In the genomic region with DNA sequence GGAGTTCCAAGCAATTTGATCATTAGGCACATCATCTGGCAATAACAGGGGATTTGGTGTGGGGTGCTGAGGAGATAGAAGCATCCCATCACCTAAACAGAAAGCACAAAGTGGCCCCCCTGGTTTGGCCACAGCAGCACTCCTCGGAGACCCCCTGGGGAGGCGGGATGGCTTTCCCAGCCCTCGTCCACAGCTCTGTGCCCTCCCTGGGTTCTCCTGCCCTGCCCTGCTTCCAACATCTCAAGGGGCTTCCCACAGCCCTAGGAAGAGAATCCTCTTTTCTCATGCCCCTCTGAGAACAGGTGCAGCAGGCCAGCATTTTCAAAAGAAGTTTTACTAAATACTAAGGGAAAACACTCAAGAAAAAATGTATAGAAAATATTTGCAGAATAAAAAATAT, we compare ENCODE assay signal across 23 cellular contexts. TPM values are rescaled to one million over a fixed set of nuclear protein-coding genes. Genes with fewer than 3 reads are reported as not detected.
A peak's percentile ranks its signal among the peaks of the same experiment; 100 is the strongest.
DNase-seq lines count a peak whose midpoint lies in the region; ATAC-seq, FAIRE-seq and TF ChIP-seq lines count a peak whose summit lies in the region.
"Had no signal": no experiment of that assay in that cellular context is flagged by ENCODE, and none has a peak within 500 bp of the region (broad histone marks: within the 10 kb centered on the region; RNA-seq: fewer than 3 reads in every experiment).

No MANE protein-coding gene starts in this region.

- no peak for ATAC-seq in Right ventricle myocardium inferior
- no peak for ATAC-seq in heart left ventricle
- ATAC-seq in T-cell (replicated peaks in 1 of 4), result no peak
- ATAC-seq in stimulated activated effector memory CD8-positive, alpha-beta T cell treated with anti-CD3 and anti-CD28 coated beads, Interleukin-12 subunit alpha, Interleukin-12 subunit beta, amount 100 ng/mL, for 72 hours, result no peak

- peaks cover 12 to 23% (median 22%) of the 10 kb centered on the region in 3 donors for H3K4me1 Mint-ChIP-seq in T-cell
- H3K4me1 Mint-ChIP-seq in stimulated activated effector memory CD8-positive, alpha-beta T cell treated with anti-CD3 and anti-CD28 coated beads, Interleukin-12 subunit alpha, Interleukin-12 subunit beta, amount 100 ng/mL, for 72 hours, result peaks cover 22% of the 10 kb centered on the region
- H3K4me1 Mint-ChIP-seq in mesothelial cell of epicardium, result peaks cover 6% of the 10 kb centered on the region

- H3K27ac Mint-ChIP-seq in T-cell (no peak overlapping the region), mesothelial cell of epicardium (no peak overlapping the region)
- peak overlapping the region; percentile 63 for H3K27ac Mint-ChIP-seq in stimulated activated effector memory CD8-positive, alpha-beta T cell treated with anti-CD3 and anti-CD28 coated beads, Interleukin-12 subunit alpha, Interleukin-12 subunit beta, amount 100 ng/mL, for 72 hours

- H3K9me3 Mint-ChIP-seq in T-cell, result no peaks in the 10 kb centered on the region
- no peaks in the 10 kb centered on the region for H3K9me3 Mint-ChIP-seq in stimulated activated effector memory CD8-positive, alpha-beta T cell treated with anti-CD3 and anti-CD28 coated beads, Interleukin-12 subunit alpha, Interleukin-12 subunit beta, amount 100 ng/mL, for 72 hours
- no peaks in the 10 kb centered on the region for H3K9me3 Mint-ChIP-seq in mesothelial cell of epicardium

- H3K4me1 ChIP-seq in heart left ventricle (peaks cover 0 to 15% (median 3%) of the 10 kb centered on the region in 12 donors), kidney (ENCODE audit: control insufficient read depth in 1 of 2, insufficient read depth in 1 of 2, low read depth in 1 of 2, low read length in 2 of 2) (peaks cover 0 to 6% of the 10 kb centered on the region in 2 donors)
- H3K4me1 ChIP-seq: BE2C, Caco-2 had no signal

- H3K4me3 ChIP-seq in heart left ventricle (no peak overlapping the region), kidney (ENCODE audit: low read length in 2 of 2) (no peak overlapping the region), lower leg skin (ENCODE audit: low read depth, poor library complexity, severe bottlenecking) (no peak overlapping the region)
- H3K4me3 ChIP-seq: Peyer's patch had no signal

- no peak overlapping the region for H3K27ac ChIP-seq in heart left ventricle
- no peak overlapping the region for H3K27ac ChIP-seq in kidney (ENCODE audit: low read depth in 2 of 2, low read length in 2 of 2)
- H3K27ac ChIP-seq: Peyer's patch had no signal

- no peak for TF ChIP-seq CTCF in heart left ventricle (IDR thresholded peaks at IDR 0.05)
- TF ChIP-seq CTCF in kidney (IDR thresholded peaks at IDR 0.05; ENCODE audit: borderline replicate concordance, extremely low read depth, insufficient read depth), result no peak
- TF ChIP-seq CTCF in mesothelial cell of epicardium (IDR thresholded peaks at IDR 0.05; ENCODE audit: unreplicated experiment), result no peak
- no peak for TF ChIP-seq CTCF in lower leg skin (IDR thresholded peaks at IDR 0.05)

- no peaks in the 10 kb centered on the region for H3K27me3 Mint-ChIP-seq in T-cell
- no peaks in the 10 kb centered on the region for H3K27me3 Mint-ChIP-seq in mesothelial cell of epicardium (ENCODE audit: low read depth)

- CTCF ChIA-PET in T-cell (lab: Charles Lee), result no interaction called here

- H3K4me3 Mint-ChIP-seq in T-cell (peak overlapping the region in 2 of 3 donors; percentile 22 to 43), mesothelial cell of epicardium (no peak overlapping the region)
- H3K4me3 Mint-ChIP-seq in stimulated activated effector memory CD8-positive, alpha-beta T cell treated with anti-CD3 and anti-CD28 coated beads, Interleukin-12 subunit alpha, Interleukin-12 subunit beta, amount 100 ng/mL, for 72 hours, result no peak overlapping the region

- no peaks in the 10 kb centered on the region for H3K36me3 ChIP-seq in heart left ventricle
- H3K36me3 ChIP-seq in kidney (ENCODE audit: control insufficient read depth in 1 of 2, insufficient read depth in 2 of 2, low read length in 2 of 2), result no peaks in the 10 kb centered on the region
- H3K36me3 ChIP-seq: BE2C, Peyer's patch had no signal

- no peaks in the 10 kb centered on the region for H3K9me3 ChIP-seq in heart left ventricle
- no peaks in the 10 kb centered on the region for H3K9me3 ChIP-seq in kidney (ENCODE audit: control insufficient read depth in 1 of 2, low read length in 2 of 2)
- H3K9me3 ChIP-seq: BE2C, Caco-2, Peyer's patch had no signal

- POLR2A ChIA-PET in T-cell (lab: Charles Lee), result no interaction called here

- peaks cover 9% of the 10 kb centered on the region for H3K36me3 Mint-ChIP-seq in T-cell
- H3K36me3 Mint-ChIP-seq in stimulated activated effector memory CD8-positive, alpha-beta T cell treated with anti-CD3 and anti-CD28 coated beads, Interleukin-12 subunit alpha, Interleukin-12 subunit beta, amount 100 ng/mL, for 72 hours, result no peaks in the 10 kb centered on the region
- H3K36me3 Mint-ChIP-seq in mesothelial cell of epicardium, result peaks cover 9% of the 10 kb centered on the region

- FAIRE-seq in kidney (lab: Jason Lieb, UNC), result no peak
- FAIRE-seq: A204.1, H54 had no signal

- intact Hi-C loops in Right ventricle myocardium inferior (cut with DNase I), result no loop called here
- intact Hi-C loops in heart left ventricle (cut with DNase I), result no loop called here
- intact Hi-C loops in kidney (cut with DNase I), result no loop called here
- intact Hi-C loops in lower leg skin (cut with DNase I; ENCODE audit: low total_unique reads), result no loop called here

- peak; percentile 14 for DNase-seq in Right ventricle myocardium inferior (ENCODE audit: missing footprints)
- DNase-seq in heart left ventricle, result no peak
- DNase-seq in T-cell, result no peak
- DNase-seq in kidney, result peak; percentile 37
- no peak for DNase-seq in stimulated activated effector memory CD8-positive, alpha-beta T cell treated with anti-CD3 and anti-CD28 coated beads, Interleukin-12 subunit alpha, Interleukin-12 subunit beta, amount 100 ng/mL, for 72 hours (ENCODE audit: low spot score in 2 of 2)
- DNase-seq in mesothelial cell of epicardium (ENCODE audit: low spot score in 2 of 2, unreplicated experiment in 2 of 2), result no peak
- no peak for DNase-seq in lower leg skin (ENCODE audit: low spot score in 2 of 2)
- DNase-seq in UCSD-AML1 (lab: John Stamatoyannopoulos, UW; ENCODE audit: unreplicated experiment), result no peak
- DNase-seq: BE2C, Caco-2, DMS 273 treated with DMSO at 0.1 percent for 48 hours, DMS79 treated with DMSO at 0.1 percent for 48 hours, IMR-90, NCI-H1105 treated with DMSO at 0.1 percent for 48 hours, NCI-H1694, NCI-H2081, NCI-H2171, NCI-H524 treated with DMSO at 0.1 percent for 48 hours, NCI-H82, Peyer's patch had no signal

- H3K9ac ChIP-seq in kidney (ENCODE audit: low read length in 2 of 2), result no peak overlapping the region

- 87 to 91% (median 88%) methylated on average over 3 of the region's 3 CpGs for WGBS in heart left ventricle, 4 donors
- 83 to 94% methylated on average over 3 of the region's 3 CpGs for WGBS in lower leg skin, 2 donors

- peaks cover 0 to 16% (median 0%) of the 10 kb centered on the region in 9 donors for H3K27me3 ChIP-seq in heart left ventricle
- H3K27me3 ChIP-seq: BE2C, Peyer's patch had no signal

- no peak for TF ChIP-seq POLR2A in heart left ventricle (IDR thresholded peaks at IDR 0.05)
- no peak for TF ChIP-seq POLR2A in lower leg skin (IDR thresholded peaks at IDR 0.05)

RNA-seq across cellular contexts. Expression of gene ATP5ME, which starts 12.8 kb away (rescaled TPM):
- total RNA-seq in Right ventricle myocardium inferior, result 1,162 TPM
- total RNA-seq in heart left ventricle, result 100 to 1,000 TPM; 210 to 906 (median 800) TPM
- 1,000 to 10,000 TPM in 1 of 2 donors, 100 to 1,000 TPM in 1; 552 to 2,413 TPM for polyA plus RNA-seq in heart left ventricle
- 100 to 1,000 TPM in 4 of 5 donors, 10 to 100 TPM in 1; 92.4 to 158 (median 145) TPM for total RNA-seq in T-cell
- total RNA-seq in kidney, result 248 TPM
- polyA plus RNA-seq in kidney (ENCODE audit: insufficient read depth, low read depth, low replicate concordance), result 1,928 TPM
- total RNA-seq in mesothelial cell of epicardium, result 194 to 212 TPM (median 197 TPM) in 3 replicates
- total RNA-seq in lower leg skin, result 100 to 1,000 TPM in 3 of 4 donors, 10 to 100 TPM in 1; 38.2 to 172 (median 140) TPM

RNA-seq across cellular contexts. Expression of gene MYL5, which starts 13.1 kb away (rescaled TPM):
- 3.9 TPM for total RNA-seq in Right ventricle myocardium inferior
- 10 to 100 TPM in 2 of 9 donors, 1 to 10 TPM in 7; 1.4 to 12.9 (median 5.6) TPM for total RNA-seq in heart left ventricle
- 1 to 10 TPM; 2.0 to 4.4 TPM for polyA plus RNA-seq in heart left ventricle
- total RNA-seq in T-cell, result 10 to 100 TPM; 21.1 to 26.3 (median 21.9) TPM
- 17.9 TPM for total RNA-seq in kidney
- polyA plus RNA-seq in kidney (ENCODE audit: insufficient read depth, low read depth, low replicate concordance), result 29.6 TPM
- 25.0 to 32.1 TPM (median 32.0 TPM) in 3 replicates for total RNA-seq in mesothelial cell of epicardium
- total RNA-seq in lower leg skin, result 10 to 100 TPM in 1 of 4 donors, 1 to 10 TPM in 3; 7.2 to 31.4 (median 7.7) TPM

RNA-seq across cellular contexts. Expression of gene SLC49A3, which starts 27.7 kb away (rescaled TPM):
- total RNA-seq in Right ventricle myocardium inferior (17.3 TPM), heart left ventricle (10 to 100 TPM in 3 of 9 donors, 1 to 10 TPM in 6; 5.6 to 20.5 (median 8.9) TPM), T-cell (1 to 10 TPM in 4 of 5 donors, under 1 TPM in 1; 0.53 to 2.7 (median 1.4) TPM), kidney (18.2 TPM), mesothelial cell of epicardium (10.5 to 13.4 TPM (median 11.6 TPM) in 3 replicates), lower leg skin (10 to 100 TPM; 16.8 to 33.8 (median 22.7) TPM)
- polyA plus RNA-seq in heart left ventricle (1 to 10 TPM; 5.2 to 9.8 TPM), kidney (ENCODE audit: insufficient read depth, low read depth, low replicate concordance) (12.6 TPM)
- total RNA-seq: OCI-LY7 had no signal

RNA-seq across cellular contexts. Expression of gene PDE6B, which starts 35.9 kb away (rescaled TPM):
- 1.7 TPM for total RNA-seq in Right ventricle myocardium inferior
- 1 to 10 TPM in 8 of 9 donors, under 1 TPM in 1; 0.98 to 8.4 (median 3.6) TPM for total RNA-seq in heart left ventricle
- 1 to 10 TPM in 1 of 2 donors, under 1 TPM in 1; 0.61 to 1.9 TPM for polyA plus RNA-seq in heart left ventricle
- 10 to 100 TPM; 14.2 to 21.7 (median 19.8) TPM for total RNA-seq in T-cell
- 10.7 TPM for total RNA-seq in kidney
- polyA plus RNA-seq in kidney (ENCODE audit: insufficient read depth, low read depth, low replicate concordance), result 10.8 TPM
- total RNA-seq in mesothelial cell of epicardium, result 9.0 to 12.0 TPM (median 11.6 TPM) in 3 replicates
- total RNA-seq in lower leg skin, result 1 to 10 TPM in 1 of 4 donors, under 1 TPM in 1, not detected in 2; 0.59 to 1.5 TPM
- total RNA-seq: Caco-2, OCI-LY7 had no signal
- polyA plus RNA-seq: IMR-90 had no signal

RNA-seq across cellular contexts. Expression of gene PCGF3, which starts 44.4 kb away (rescaled TPM):
- 21.7 TPM for total RNA-seq in Right ventricle myocardium inferior
- 10 to 100 TPM; 16.2 to 45.7 (median 21.8) TPM for total RNA-seq in heart left ventricle
- polyA plus RNA-seq in heart left ventricle, result 10 to 100 TPM; 24.7 to 26.6 TPM
- total RNA-seq in T-cell, result 10 to 100 TPM; 47.0 to 76.9 (median 51.1) TPM
- total RNA-seq in kidney, result 59.6 TPM
- polyA plus RNA-seq in kidney (ENCODE audit: insufficient read depth, low read depth, low replicate concordance), result 21.7 TPM
- 88.1 to 93.4 TPM (median 90.9 TPM) in 3 replicates for total RNA-seq in mesothelial cell of epicardium
- 100 to 1,000 TPM in 1 of 4 donors, 10 to 100 TPM in 3; 55.2 to 102 (median 72.3) TPM for total RNA-seq in lower leg skin

Comparison
In these comparisons a context has a peak if more than half of its experiments do, and no peak if none do; other contexts are left out.
1. DNase-seq: peak in Right ventricle myocardium inferior (single experiment) and kidney (single experiment); none in heart left ventricle (0 of 5), T-cell (0 of 34), stimulated activated effector memory CD8-positive, alpha-beta T cell treated with anti-CD3 and anti-CD28 coated beads, Interleukin-12 subunit alpha, Interleukin-12 subunit beta, amount 100 ng/mL, for 72 hours (0 of 2), mesothelial cell of epicardium (0 of 2), lower leg skin (0 of 2) and UCSD-AML1 (single experiment).
2. H3K4me3 Mint-ChIP-seq: peak in T-cell (2 of 3); none in stimulated activated effector memory CD8-positive, alpha-beta T cell treated with anti-CD3 and anti-CD28 coated beads, Interleukin-12 subunit alpha, Interleukin-12 subunit beta, amount 100 ng/mL, for 72 hours (single experiment) and mesothelial cell of epicardium (single experiment).